Comparison of ENCODE assay signal across 22 cellular contexts in genomic region chr12:22828059-22828458, GRCh38.
A peak's percentile ranks its signal among the peaks of the same experiment; 100 is the strongest.
DNase-seq lines count a peak whose midpoint lies in the region; ATAC-seq and TF ChIP-seq lines count a peak whose summit lies in the region.
"Had no signal": no experiment of that assay in that cellular context is flagged by ENCODE, and none has a peak within 500 bp of the region (broad histone marks: within the 10 kb centered on the region; RNA-seq: fewer than 3 reads in every experiment).

No MANE protein-coding gene starts in this region.

- ATAC-seq in GM21576 (IDR thresholded peaks at IDR 0.05; ENCODE audit: unreplicated experiment) (peak; percentile 74), HG03342 (IDR thresholded peaks at IDR 0.05; ENCODE audit: unreplicated experiment) (peak; percentile 86), left lung (peak; percentile 54), GM21825 (IDR thresholded peaks at IDR 0.05; ENCODE audit: unreplicated experiment) (no peak), mucosa of descending colon (no peak)
- ATAC-seq: esophagus mucosa, HCT116, upper lobe of right lung had no signal

- no peak overlapping the region for H3K27ac ChIP-seq in left lung
- H3K27ac ChIP-seq: 22Rv1, upper lobe of right lung had no signal

- H3K36me3 ChIP-seq in left lung: no peaks in the 10 kb centered on the region
- no peaks in the 10 kb centered on the region for H3K36me3 ChIP-seq in mucosa of descending colon (ENCODE audit: low read depth)
- H3K36me3 ChIP-seq: upper lobe of right lung had no signal

- peaks cover 0 to 4% of the 10 kb centered on the region in 2 donors for H3K9me3 ChIP-seq in left lung
- H3K9me3 ChIP-seq in mucosa of descending colon: no peaks in the 10 kb centered on the region
- H3K9me3 ChIP-seq: upper lobe of right lung had no signal

- no peaks in the 10 kb centered on the region for H3K27me3 ChIP-seq in left lung
- H3K27me3 ChIP-seq: upper lobe of right lung had no signal

- no peak overlapping the region for H3K4me3 ChIP-seq in left lung
- H3K4me3 ChIP-seq in mucosa of descending colon: no peak overlapping the region
- H3K4me3 ChIP-seq: upper lobe of right lung had no signal

- DNase-seq in SIG-M5 treated with dmso at 0.1 percent for 504 hours (lab: John Stamatoyannopoulos, UW; ENCODE audit: unreplicated experiment): peak; percentile 3
- DNase-seq in SIG-M5 (lab: John Stamatoyannopoulos, UW): no peak
- no peak for DNase-seq in left lung
- DNase-seq in mucosa of descending colon: no peak
- DNase-seq in SK-N-DZ (ENCODE audit: low spot score): no peak
- DNase-seq: activated CD4-positive, alpha-beta T cell treated with anti-CD3 and anti-CD28 coated beads for 1 hour; activated naive CD8-positive, alpha-beta T cell treated with anti-CD3 and anti-CD28 coated beads for 36 hours; AML-193; CD8-positive, alpha-beta memory T cell; DND-41; effector memory CD4-positive, alpha-beta T cell; mammary epithelial cell; NCI-H1417 treated with DMSO at 0.1 percent for 48 hours; NCI-H526 treated with DMSO at 0.1 percent for 48 hours; stimulated activated CD4-positive, alpha-beta T cell treated with anti-CD3 and anti-CD28 coated beads, Interleukin-4, amount 100 ng/mL, for 4 hours; upper lobe of right lung had no signal

- H3K4me1 ChIP-seq in left lung (no peaks in the 10 kb centered on the region), mucosa of descending colon (ENCODE audit: low read depth) (no peaks in the 10 kb centered on the region)
- H3K4me1 ChIP-seq: upper lobe of right lung had no signal

- intact Hi-C loops in left lung (cut with DNase I): no loop called here
- intact Hi-C loops in mucosa of descending colon (cut with DNase I, micrococcal nuclease): no loop called here

- TF ChIP-seq CTCF in left lung (IDR thresholded peaks at IDR 0.05) (no peak), mucosa of descending colon (IDR thresholded peaks at IDR 0.05) (no peak)

Comparison
In these comparisons a context has a peak if more than half of its experiments do, and no peak if none do; other contexts are left out.
1. ATAC-seq: peak in GM21576 (single experiment), HG03342 (single experiment) and left lung (single experiment); none in GM21825 (single experiment) and mucosa of descending colon (single experiment).